8 cellular contexts compared by ENCODE assay signal in the genomic region with DNA sequence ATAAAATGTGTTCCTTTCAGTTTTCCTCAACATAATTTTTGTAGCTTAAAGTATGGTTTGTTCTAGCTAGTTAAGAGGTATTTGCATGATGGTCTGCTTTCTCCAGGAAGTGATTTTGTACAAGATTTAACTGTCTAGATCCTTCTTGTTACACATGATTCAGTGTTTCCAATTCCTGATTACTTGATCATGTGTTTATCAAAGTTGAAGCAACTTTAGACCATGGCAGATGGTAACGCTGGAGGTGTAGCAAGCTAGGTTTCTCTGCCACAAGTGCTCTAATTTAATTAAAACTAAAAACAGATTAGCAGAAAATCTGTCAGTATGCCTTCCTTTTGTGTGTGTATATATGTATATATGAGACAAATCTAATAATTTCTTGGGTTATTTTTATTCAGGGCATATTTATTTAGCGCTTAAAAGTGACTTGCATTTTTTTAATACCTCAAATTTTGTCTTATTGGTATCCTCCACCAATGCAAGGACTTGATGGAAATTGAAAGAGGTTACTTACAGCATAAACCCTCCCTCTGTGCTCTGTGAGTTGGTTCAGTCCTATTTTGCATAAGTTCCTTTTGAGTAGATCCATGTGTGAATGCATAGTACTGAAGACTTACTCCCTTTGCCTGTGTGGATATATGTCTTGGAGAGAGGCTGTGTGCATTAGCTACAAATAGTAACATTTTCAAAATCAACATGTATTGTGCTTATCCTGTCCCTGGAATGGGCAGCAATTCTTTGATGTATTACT.
A peak's percentile ranks its signal among the peaks of the same experiment; 100 is the strongest.
DNase-seq lines count a peak whose midpoint lies in the region; ATAC-seq and TF ChIP-seq lines count a peak whose summit lies in the region.

No MANE protein-coding gene starts in this region.

- no peak overlapping the region for H3K4me2 ChIP-seq in OCI-LY1 (ENCODE audit: low read length)

- no peak for TF ChIP-seq EP300 in suprapubic skin (IDR thresholded peaks at IDR 0.05)

- H3K79me2 ChIP-seq in OCI-LY1 (ENCODE audit: insufficient read depth, low read length) = peaks cover 61% of the 10 kb centered on the region

- H3K27me3 Mint-ChIP-seq in effector memory CD8-positive, alpha-beta T cell = no peaks in the 10 kb centered on the region

- no peak overlapping the region for H3K4me3 Mint-ChIP-seq in effector memory CD8-positive, alpha-beta T cell

- H3K27me3 ChIP-seq in HUES64 (ENCODE audit: insufficient read depth, low read length) = no peaks in the 10 kb centered on the region
- no peaks in the 10 kb centered on the region for H3K27me3 ChIP-seq in OCI-LY1 (ENCODE audit: insufficient read depth, low read length)
- no peaks in the 10 kb centered on the region for H3K27me3 ChIP-seq in suprapubic skin

- H3K9me2 ChIP-seq in OCI-LY1 (ENCODE audit: low read depth, low read length) = no peaks in the 10 kb centered on the region

- peaks cover 5 to 22% of the 10 kb centered on the region in 2 donors for H3K4me1 Mint-ChIP-seq in effector memory CD8-positive, alpha-beta T cell (ENCODE audit: low read depth in 2 of 2)

- peaks cover 1% of the 10 kb centered on the region for H3K36me3 Mint-ChIP-seq in effector memory CD8-positive, alpha-beta T cell (ENCODE audit: insufficient read depth)

- H3K9me3 ChIP-seq in HUES64 (ENCODE audit: insufficient read depth, low read depth, low read length) (no peaks in the 10 kb centered on the region), OCI-LY1 (ENCODE audit: low read length) (no peaks in the 10 kb centered on the region), suprapubic skin (no peaks in the 10 kb centered on the region)

- no peaks in the 10 kb centered on the region; the same call in 1 of the 2 replicates for H3F3A ChIP-seq in OCI-LY1 (ENCODE audit: insufficient read depth, low read length)

- TF ChIP-seq POLR2A in suprapubic skin (IDR thresholded peaks at IDR 0.05) = no peak

- peak overlapping the region; percentile 32; the same call in 1 of the 2 replicates for H3K9ac ChIP-seq in HUES64 (ENCODE audit: low read depth, low read length)
- H3K9ac ChIP-seq in OCI-LY1 (ENCODE audit: low read length) = no peak overlapping the region

- H4K20me1 ChIP-seq in OCI-LY1 (ENCODE audit: insufficient read depth, low read length) = no peaks in the 10 kb centered on the region

- H3K36me3 ChIP-seq in HUES64 (ENCODE audit: insufficient read depth, low read length) = no peaks in the 10 kb centered on the region
- H3K36me3 ChIP-seq in OCI-LY1 (ENCODE audit: insufficient read depth, low read length) = no peaks in the 10 kb centered on the region
- H3K36me3 ChIP-seq in suprapubic skin = no peaks in the 10 kb centered on the region

- peak overlapping the region; percentile 64 for H3K4me3 ChIP-seq in HUES64 (ENCODE audit: low read length)
- no peak overlapping the region for H3K4me3 ChIP-seq in OCI-LY1 (ENCODE audit: low read depth, low read length, poor library complexity, severe bottlenecking)
- peak overlapping the region; percentile 60 to 85 for H3K4me3 ChIP-seq in foreskin fibroblast (ENCODE audit: low read depth in 1 of 2, low read length in 2 of 2)
- H3K4me3 ChIP-seq in suprapubic skin = peak overlapping the region; percentile 23

- in situ Hi-C loops in ACHN (cut with HindIII; ENCODE audit: low pct_ligation_motif_present, low pct_unique_long_range_greater_than_20kb, low sequenced_read_pairs) = no loop called here

- no peak for ATAC-seq in HG02981 (IDR thresholded peaks at IDR 0.05; ENCODE audit: unreplicated experiment)
- no peak for ATAC-seq in effector memory CD8-positive, alpha-beta T cell (replicated peaks)

- no peak overlapping the region for H3K27ac Mint-ChIP-seq in effector memory CD8-positive, alpha-beta T cell

- peak overlapping the region; percentile 22 for H3K27ac ChIP-seq in HUES64 (ENCODE audit: low read depth, low read length)
- peak overlapping the region; percentile 50 for H3K27ac ChIP-seq in OCI-LY1 (ENCODE audit: low read depth, low read length, poor library complexity, severe bottlenecking)
- H3K27ac ChIP-seq in suprapubic skin = peak overlapping the region; percentile 55

- DNase-seq in ACHN (peak; percentile 83), foreskin fibroblast (peak; percentile 90 to 95), suprapubic skin (ENCODE audit: low spot score in 2 of 2) (no peak), HuH-7.5 (ENCODE audit: low spot score) (no peak)
- DNase-seq in effector memory CD8-positive, alpha-beta T cell = no peak

- TF ChIP-seq CTCF in OCI-LY1 (IDR thresholded peaks at IDR 0.05; ENCODE audit: low read length) = no peak
- no peak for TF ChIP-seq CTCF in foreskin fibroblast (IDR thresholded peaks at IDR 0.05; ENCODE audit: low read depth, low read length)
- no peak for TF ChIP-seq CTCF in suprapubic skin (IDR thresholded peaks at IDR 0.05)

- H3K9me3 Mint-ChIP-seq in effector memory CD8-positive, alpha-beta T cell = no peaks in the 10 kb centered on the region

- WGBS in HUES64 = 40% methylated on average over 1 of the region's 2 CpGs
- WGBS in suprapubic skin = 64% methylated on average over 2 of the region's 2 CpGs

- H3K4me1 ChIP-seq in HUES64 (ENCODE audit: insufficient read depth, low read length) (peaks cover 92% of the 10 kb centered on the region), OCI-LY1 (ENCODE audit: insufficient read depth, low read length, severe bottlenecking) (peaks cover 70% of the 10 kb centered on the region), suprapubic skin (peaks cover 52% of the 10 kb centered on the region)

- H2AFZ ChIP-seq in OCI-LY1 (ENCODE audit: low read length) = no peak overlapping the region

Comparison
In these comparisons a context has a peak if more than half of its experiments do, and no peak if none do; other contexts are left out.
1. DNase-seq: peak in ACHN (single experiment) and foreskin fibroblast (2 of 2); none in suprapubic skin (0 of 2), effector memory CD8-positive, alpha-beta T cell (0 of 3) and HuH-7.5 (single experiment).
2. Peak in every context shown above with its lines, with median percentiles within 50 percentile points of each other: H3K27ac ChIP-seq.